In the genomic region with DNA sequence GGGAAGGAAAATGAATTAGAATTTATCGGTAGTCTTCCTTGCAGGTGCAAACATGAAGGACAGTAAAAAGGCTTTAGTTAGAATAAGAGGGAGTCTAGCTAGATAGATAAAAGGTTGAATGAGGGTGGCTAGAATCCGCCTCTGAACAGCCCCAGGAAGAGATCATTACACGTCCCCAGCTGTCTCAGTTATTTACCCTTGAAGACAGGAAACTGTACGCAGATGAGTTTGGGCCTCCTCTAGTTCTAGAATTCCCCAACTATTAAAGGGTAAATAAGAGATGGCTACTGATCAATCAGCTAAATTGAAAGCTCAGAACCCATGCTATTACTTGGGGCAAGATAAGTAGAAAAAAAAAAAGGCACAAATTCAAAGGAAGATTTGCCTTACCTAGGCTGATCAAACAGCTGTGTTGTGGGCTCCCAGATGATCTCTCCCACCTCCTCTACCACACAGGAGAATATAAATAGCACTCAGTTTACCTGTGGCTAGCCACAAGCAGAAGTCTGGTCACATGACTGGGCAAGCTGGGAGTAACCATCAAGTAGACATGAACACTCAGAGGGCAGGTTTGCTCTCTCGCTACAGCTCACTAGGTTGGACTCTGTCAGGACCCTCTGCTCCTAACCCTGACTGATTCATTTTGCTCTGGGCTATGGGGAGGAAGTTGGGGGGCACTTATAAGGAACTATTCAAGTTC, we compare ENCODE assay signal across 8 cellular contexts. TPM values are rescaled to one million over a fixed set of nuclear protein-coding genes. Genes with fewer than 3 reads are reported as not detected.
DNase-seq lines count a peak whose midpoint lies in the region; ATAC-seq and TF ChIP-seq lines count a peak whose summit lies in the region.

No MANE protein-coding gene starts in this region.

- H3K4me1 Mint-ChIP-seq in immature natural killer cell (peaks cover 87 to 88% of the 10 kb centered on the region in 2 donors), mesothelial cell of epicardium (peaks cover 18% of the 10 kb centered on the region)

- H3K27me3 Mint-ChIP-seq in immature natural killer cell (ENCODE audit: low read depth in 3 of 3) (peaks cover 0 to 4% (median 1%) of the 10 kb centered on the region in 3 donors), mesothelial cell of epicardium (ENCODE audit: low read depth) (no peaks in the 10 kb centered on the region)

- H3K27ac ChIP-seq in HL-60 (replicated peaks) (peak overlapping the region; percentile 28), tibial nerve (peak overlapping the region in 1 of 4 donors; percentile 71)

- H3K9me3 ChIP-seq in tibial nerve: no peaks in the 10 kb centered on the region

- H3K27ac Mint-ChIP-seq in immature natural killer cell (peak overlapping the region; percentile 91 to 99 (median 96)), mesothelial cell of epicardium (no peak overlapping the region)

- DNase-seq in HL-60 (ENCODE audit: low read depth in 1 of 2, low spot score in 1 of 2): no peak
- DNase-seq in immature natural killer cell: peak; percentile 36 to 44 (median 41)
- DNase-seq in stimulated activated CD4-positive, alpha-beta T cell treated with anti-CD3 and anti-CD28 coated beads, Interleukin-15, amount 100 ng/mL, for 24 hours: no peak
- no peak for DNase-seq in mesothelial cell of epicardium (ENCODE audit: low spot score in 2 of 2, unreplicated experiment in 2 of 2)
- DNase-seq in tibial nerve (ENCODE audit: low spot score in 2 of 2): no peak
- DNase-seq in hepatic stellate cell (ENCODE audit: low spot score): no peak

- peak overlapping the region; percentile 72 to 82 (median 76) for H3K4me3 Mint-ChIP-seq in immature natural killer cell
- no peak overlapping the region for H3K4me3 Mint-ChIP-seq in mesothelial cell of epicardium

- no peak for TF ChIP-seq EP300 in tibial nerve (IDR thresholded peaks at IDR 0.05)

- TF ChIP-seq CTCF in HL-60 (IDR thresholded peaks at IDR 0.05; ENCODE audit: insufficient read depth, low read length) (no peak), mesothelial cell of epicardium (IDR thresholded peaks at IDR 0.05; ENCODE audit: unreplicated experiment) (no peak), tibial nerve (IDR thresholded peaks at IDR 0.05) (no peak)

- no peak for TF ChIP-seq POLR2A in tibial nerve (IDR thresholded peaks at IDR 0.05)

- ATAC-seq in GM18498 (IDR thresholded peaks at IDR 0.05; ENCODE audit: unreplicated experiment) (peak; percentile 54), GM21423 (IDR thresholded peaks at IDR 0.05; ENCODE audit: unreplicated experiment) (peak; percentile 48)

- H3K9me3 Mint-ChIP-seq in immature natural killer cell (no peaks in the 10 kb centered on the region), mesothelial cell of epicardium (peaks cover 3% of the 10 kb centered on the region)

- H3K27me3 ChIP-seq in HL-60 (ENCODE audit: insufficient read depth, poor library complexity, severe bottlenecking): no peaks in the 10 kb centered on the region
- H3K27me3 ChIP-seq in tibial nerve: no peaks in the 10 kb centered on the region

- 75 to 83% methylated on average over 5 of the region's 5 CpGs for WGBS in tibial nerve, 2 donors

- H3K4me3 ChIP-seq in HL-60 (replicated peaks; ENCODE audit: insufficient read depth, low read length): no peak overlapping the region
- H3K4me3 ChIP-seq in tibial nerve: peak overlapping the region in 1 of 4 donors; percentile 0

- H3K4me1 ChIP-seq in tibial nerve: peaks cover 0 to 41% (median 16%) of the 10 kb centered on the region in 4 donors

- no peaks in the 10 kb centered on the region for H3K36me3 ChIP-seq in tibial nerve

- H3K36me3 Mint-ChIP-seq in immature natural killer cell (peaks cover 0 to 4% (median 0%) of the 10 kb centered on the region in 3 donors), mesothelial cell of epicardium (peaks cover 3% of the 10 kb centered on the region)

RNA-seq across cellular contexts. Expression of a gene that starts 17.0 kb away (rescaled TPM):
- polyA plus RNA-seq in immature natural killer cell: 10 to 100 TPM; 35.3 to 68.0 (median 35.9) TPM
- 15.7 to 16.5 TPM (median 16.1 TPM) in 3 replicates for total RNA-seq in mesothelial cell of epicardium
- 10 to 100 TPM; 12.9 to 23.1 (median 18.3) TPM for total RNA-seq in tibial nerve

RNA-seq across cellular contexts. Expression of a gene that starts 39.2 kb away (rescaled TPM):
- 10 to 100 TPM; 40.5 to 69.0 (median 53.3) TPM for polyA plus RNA-seq in immature natural killer cell
- 67.7 to 69.2 TPM (median 69.2 TPM) in 3 replicates for total RNA-seq in mesothelial cell of epicardium
- 10 to 100 TPM; 29.6 to 46.5 (median 42.8) TPM for total RNA-seq in tibial nerve

RNA-seq across cellular contexts. Expression of a gene that starts 41.5 kb away (rescaled TPM):
- polyA plus RNA-seq in immature natural killer cell: 10 to 100 TPM; 32.3 to 67.2 (median 37.9) TPM
- 66.7 to 74.3 TPM (median 69.9 TPM) in 3 replicates for total RNA-seq in mesothelial cell of epicardium
- total RNA-seq in tibial nerve: 10 to 100 TPM; 31.6 to 45.6 (median 42.0) TPM

Comparison
In these comparisons a context has a peak if more than half of its experiments do, and no peak if none do; other contexts are left out.
1. DNase-seq: peak in immature natural killer cell (3 of 3); none in HL-60 (0 of 2), stimulated activated CD4-positive, alpha-beta T cell treated with anti-CD3 and anti-CD28 coated beads, Interleukin-15, amount 100 ng/mL, for 24 hours (single experiment), mesothelial cell of epicardium (0 of 2), tibial nerve (0 of 2) and hepatic stellate cell (single experiment).